ENCODE assay signal across 11 cellular contexts in the genomic region with DNA sequence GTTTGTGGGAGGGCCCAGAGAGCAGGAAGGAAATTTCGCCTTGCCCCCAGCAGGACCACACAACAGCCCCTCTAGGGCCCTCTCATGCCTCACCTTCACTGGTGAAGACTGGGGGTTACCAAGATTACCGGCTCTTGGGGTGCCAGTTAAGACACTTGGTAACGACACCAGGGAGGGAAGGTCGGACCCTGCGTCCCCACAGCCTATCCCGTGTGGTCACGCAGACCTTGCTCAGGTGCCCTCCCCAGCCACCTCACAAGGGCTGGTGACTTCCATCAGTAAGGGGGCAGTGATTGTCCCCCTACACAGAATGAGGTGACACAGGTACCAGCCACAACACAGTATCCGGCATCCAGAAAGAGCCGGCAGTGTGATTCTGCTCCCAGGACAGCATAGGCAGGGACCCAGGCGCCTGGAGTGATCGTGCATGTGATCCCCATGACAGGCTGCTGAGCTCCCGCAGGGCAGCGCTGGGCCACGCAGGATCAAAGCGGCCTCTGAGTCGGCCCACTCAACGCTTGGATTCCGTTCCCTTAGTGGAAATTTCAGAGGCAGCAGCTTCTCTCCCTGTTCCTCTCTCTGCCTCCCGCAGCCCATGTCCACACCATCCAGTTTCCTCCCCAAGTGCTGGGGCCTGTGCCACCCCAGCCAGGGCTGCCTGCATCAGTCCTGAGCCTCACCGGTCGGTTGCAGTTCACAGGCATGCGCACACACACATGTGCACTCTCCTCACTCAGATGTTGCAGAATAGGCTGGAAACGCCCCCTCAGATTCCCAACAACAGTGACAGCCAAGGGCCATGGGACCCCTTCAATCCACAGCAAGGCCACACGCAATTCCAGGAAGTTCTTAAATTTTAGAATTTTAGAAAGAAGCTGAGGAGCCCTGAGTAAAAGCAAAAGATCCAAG.
DNase-seq lines count a peak whose midpoint lies in the region; ATAC-seq lines count a peak whose summit lies in the region.
"Had no signal": no experiment of that assay in that cellular context is flagged by ENCODE, and none has a peak within 500 bp of the region (broad histone marks: within the 10 kb centered on the region; RNA-seq: fewer than 3 reads in every experiment).

No MANE protein-coding gene starts in this region.

- H3K9me3 Mint-ChIP-seq in stimulated activated effector memory CD8-positive, alpha-beta T cell treated with anti-CD3 and anti-CD28 coated beads, Interleukin-12 subunit alpha, Interleukin-12 subunit beta, amount 100 ng/mL, for 72 hours = no peaks in the 10 kb centered on the region
- H3K9me3 Mint-ChIP-seq: HFFc6 had no signal

- no peak for ATAC-seq in stimulated activated effector memory CD8-positive, alpha-beta T cell treated with anti-CD3 and anti-CD28 coated beads, Interleukin-12 subunit alpha, Interleukin-12 subunit beta, amount 100 ng/mL, for 72 hours
- no peak for ATAC-seq in GM18498 (IDR thresholded peaks at IDR 0.05; ENCODE audit: unreplicated experiment)

- no peaks in the 10 kb centered on the region for H3K4me1 Mint-ChIP-seq in stimulated activated effector memory CD8-positive, alpha-beta T cell treated with anti-CD3 and anti-CD28 coated beads, Interleukin-12 subunit alpha, Interleukin-12 subunit beta, amount 100 ng/mL, for 72 hours

- H3K4me3 Mint-ChIP-seq in stimulated activated effector memory CD8-positive, alpha-beta T cell treated with anti-CD3 and anti-CD28 coated beads, Interleukin-12 subunit alpha, Interleukin-12 subunit beta, amount 100 ng/mL, for 72 hours = no peak overlapping the region
- H3K4me3 Mint-ChIP-seq: HFFc6 had no signal

- DNase-seq in activated CD4-positive, alpha-beta T cell treated with anti-CD3 and anti-CD28 coated beads for 1 hour = peak; percentile 6
- DNase-seq in activated CD4-positive, alpha-beta T cell treated with anti-CD3 and anti-CD28 coated beads, Interleukin-2, amount 50 U/mL, for 48 hours = no peak
- DNase-seq in activated naive CD4-positive, alpha-beta T cell treated with anti-CD3 and anti-CD28 coated beads, Interleukin-2, amount 50 U/mL, for 16 hours = peak; percentile 3
- DNase-seq in islet precursor cell (peak; percentile 50), NCI-H2081 (lab: John Stamatoyannopoulos, UW) (no peak), HuH-7 (ENCODE audit: low spot score) (no peak)
- DNase-seq in stimulated activated effector memory CD8-positive, alpha-beta T cell treated with anti-CD3 and anti-CD28 coated beads, Interleukin-12 subunit alpha, Interleukin-12 subunit beta, amount 100 ng/mL, for 72 hours (ENCODE audit: low spot score in 2 of 2) = no peak
- DNase-seq: cerebellar nuclear complex, HFFc6, NCI-H526 treated with DMSO at 0.1 percent for 48 hours had no signal

- H3K27ac Mint-ChIP-seq in stimulated activated effector memory CD8-positive, alpha-beta T cell treated with anti-CD3 and anti-CD28 coated beads, Interleukin-12 subunit alpha, Interleukin-12 subunit beta, amount 100 ng/mL, for 72 hours = peak overlapping the region; percentile 45
- H3K27ac Mint-ChIP-seq: HFFc6 had no signal

- no peaks in the 10 kb centered on the region for H3K36me3 Mint-ChIP-seq in stimulated activated effector memory CD8-positive, alpha-beta T cell treated with anti-CD3 and anti-CD28 coated beads, Interleukin-12 subunit alpha, Interleukin-12 subunit beta, amount 100 ng/mL, for 72 hours

Comparison
In these comparisons a context has a peak if more than half of its experiments do, and no peak if none do; other contexts are left out.
1. DNase-seq: peak in activated CD4-positive, alpha-beta T cell treated with anti-CD3 and anti-CD28 coated beads for 1 hour (single experiment), activated naive CD4-positive, alpha-beta T cell treated with anti-CD3 and anti-CD28 coated beads, Interleukin-2, amount 50 U/mL, for 16 hours (single experiment) and islet precursor cell (single experiment); none in activated CD4-positive, alpha-beta T cell treated with anti-CD3 and anti-CD28 coated beads, Interleukin-2, amount 50 U/mL, for 48 hours (0 of 2), stimulated activated effector memory CD8-positive, alpha-beta T cell treated with anti-CD3 and anti-CD28 coated beads, Interleukin-12 subunit alpha, Interleukin-12 subunit beta, amount 100 ng/mL, for 72 hours (0 of 2), NCI-H2081 (0 of 2) and HuH-7 (single experiment).